In the genomic region with DNA sequence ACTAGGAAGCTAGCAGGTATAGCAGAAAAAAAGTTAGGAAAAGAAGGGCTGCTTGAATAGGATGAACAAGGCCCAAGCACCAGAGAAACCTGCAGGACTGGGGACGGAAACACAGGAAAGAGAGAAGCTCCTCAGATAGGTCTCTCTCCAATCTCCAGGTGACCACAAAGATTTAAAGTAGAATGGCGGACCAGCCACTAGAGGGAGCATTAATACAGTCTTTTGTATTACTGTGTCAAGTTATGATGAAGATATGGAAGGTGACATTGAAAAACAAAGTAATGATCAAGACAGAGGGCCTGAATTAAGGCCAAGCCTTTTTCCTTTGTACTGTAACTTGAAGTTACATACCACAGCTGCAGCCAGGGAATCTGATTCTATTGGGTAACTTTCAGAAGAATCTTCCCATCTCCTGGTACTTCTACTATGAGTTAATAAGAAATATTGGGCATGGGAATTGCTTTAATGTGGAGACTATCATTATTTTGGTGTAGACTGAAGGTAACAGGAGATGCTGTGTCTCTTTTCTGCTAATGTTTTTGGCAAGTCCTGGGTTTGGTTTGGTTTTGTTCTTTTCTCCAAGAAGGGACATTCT, we compare ENCODE assay signal across 8 cellular contexts. TPM values are rescaled to one million over a fixed set of nuclear protein-coding genes. Genes with fewer than 3 reads are reported as not detected.
DNase-seq lines count a peak whose midpoint lies in the region; ATAC-seq and TF ChIP-seq lines count a peak whose summit lies in the region.

No MANE protein-coding gene starts in this region.

- no CpG with 5 or more reads among the region's 2 CpGs for WGBS in IMR-90 (ENCODE audit: extremely low coverage in 2 of 2, insufficient read length in 1 of 2), 2 experiments

- TF ChIP-seq RAD21 in IMR-90 (IDR thresholded peaks at IDR 0.05; ENCODE audit: low read length) = peak; percentile 30; the same call in 1 of the 2 replicates

- no peaks in the 10 kb centered on the region for H3K9me3 ChIP-seq in IMR-90 (ENCODE audit: control insufficient read depth, insufficient read depth, low read length)

- in situ Hi-C loops in IMR-90 (cut with MboI; ENCODE audit: low sequenced_read_pairs) (no loop called here), astrocyte of the spinal cord (cut with HindIII; ENCODE audit: low sequenced_read_pairs) (no loop called here)

- H3K27ac ChIP-seq in IMR-90 (ENCODE audit: insufficient read depth, low read length) = no peak overlapping the region

- DNase-seq in NCI-H1417 (lab: John Stamatoyannopoulos, UW) = peak; percentile 32 to 59 (median 45)
- DNase-seq in NCI-H1417 treated with DMSO at 0.1 percent for 48 hours (lab: John Stamatoyannopoulos, UW) = no peak
- peak; percentile 34 for DNase-seq in IMR-90
- DNase-seq in T-helper 1 cell = peak; percentile 24 to 72 (median 58)
- DNase-seq in astrocyte of the spinal cord (ENCODE audit: low read depth, low spot score) = peak; percentile 35
- DNase-seq in kidney tubule cell (ENCODE audit: low spot score) = peak; percentile 60
- DNase-seq in stimulated activated CD8-positive, alpha-beta memory T cell treated with anti-CD3 and anti-CD28 coated beads, Interleukin-2, amount 100 ng/mL, for 1 hour (ENCODE audit: low read depth in 2 of 2) = peak; percentile 24 to 30

- H2BK5ac ChIP-seq in IMR-90 (ENCODE audit: low read depth, low read length, poor library complexity, severe bottlenecking) = no peak overlapping the region

- H3K27me3 ChIP-seq in IMR-90 (ENCODE audit: control insufficient read depth, insufficient read depth, low read length) = no peaks in the 10 kb centered on the region

- no TSS peak for BruUV-seq in IMR-90 (replicated peaks; lab: Mats Ljungman, UMichigan)

- H3K4me2 ChIP-seq in IMR-90 (ENCODE audit: low read depth, low read length) = no peak overlapping the region

- peak; percentile 58 for TF ChIP-seq CTCF in IMR-90 (conservative IDR thresholded peaks at IDR 0.05; ENCODE audit: low read depth, low read length)
- TF ChIP-seq CTCF in astrocyte of the spinal cord (IDR thresholded peaks at IDR 0.05; ENCODE audit: low read depth, low read length) = peak; percentile 72

- no peak overlapping the region for H2AK5ac ChIP-seq in IMR-90 (ENCODE audit: low read depth, low read length)

- H4K91ac ChIP-seq in IMR-90 (ENCODE audit: insufficient read depth, low read depth, low read length) = no peak overlapping the region

- ATAC-seq in GM21717 (IDR thresholded peaks at IDR 0.05; ENCODE audit: unreplicated experiment) (peak; percentile 69), IMR-90 (ENCODE audit: low read depth) (peak; percentile 77)

- H3K36me3 ChIP-seq in IMR-90 (ENCODE audit: control insufficient read depth, insufficient read depth, low read length) = no peaks in the 10 kb centered on the region

- H3K4ac ChIP-seq in IMR-90 (ENCODE audit: low read depth, low read length) = no peak overlapping the region

- H2BK20ac ChIP-seq in IMR-90 (ENCODE audit: low read depth, low read length) = no peak overlapping the region

- dilution Hi-C loops in IMR-90 (cut with HindIII; ENCODE audit: low sequenced_read_pairs, unreplicated experiment) = no loop called here

- H2AFZ ChIP-seq in IMR-90 (replicated peaks; ENCODE audit: low read length, poor library complexity) = no peak overlapping the region

- TF ChIP-seq POLR2A in IMR-90 (IDR thresholded peaks at IDR 0.05; ENCODE audit: low read depth, low read length) = no peak

- no peak overlapping the region for H2AK9ac ChIP-seq in IMR-90 (replicated peaks; ENCODE audit: low read depth, low read length, poor library complexity)

- H3K4me3 ChIP-seq in IMR-90 (ENCODE audit: insufficient read depth, low read depth, low read length) (no peak overlapping the region), astrocyte of the spinal cord (ENCODE audit: low read depth, low read length) (no peak overlapping the region)

- intact Hi-C loops in IMR-90 (cut with micrococcal nuclease) = no loop called here

- no peaks in the 10 kb centered on the region for H4K20me1 ChIP-seq in IMR-90 (ENCODE audit: insufficient read depth, low read length)

- H3K4me1 ChIP-seq in IMR-90 (ENCODE audit: control insufficient read depth, insufficient read depth, low read length) = no peaks in the 10 kb centered on the region

- H2BK120ac ChIP-seq in IMR-90 (ENCODE audit: low read depth, low read length) = no peak overlapping the region

- CTCF ChIA-PET in IMR-90 (lab: Yijun Ruan, JAX) = interaction anchor here (0.6 to 1.3 kb wide), 8 partner anchors 8 to 680 kb away, joined by 3 to 8 read pairs (median 3); no protein-coding TSS in a partner anchor

- H3K9me1 ChIP-seq in IMR-90 (ENCODE audit: insufficient read depth, low read length) = no peaks in the 10 kb centered on the region

- POLR2A ChIA-PET in IMR-90 (lab: Charles Lee; ENCODE audit: unreplicated experiment) = no interaction called here

- no peak overlapping the region for H4K8ac ChIP-seq in IMR-90 (ENCODE audit: low read depth in 2 of 2, low read length in 2 of 2)

- H3K14ac ChIP-seq in IMR-90 (replicated peaks; ENCODE audit: low read depth, low read length) = no peak overlapping the region

- no peak overlapping the region for H2BK15ac ChIP-seq in IMR-90 (ENCODE audit: low read depth, low read length)

- H3K79me1 ChIP-seq in IMR-90 (ENCODE audit: low read depth in 1 of 2, low read length in 2 of 2) = no peaks in the 10 kb centered on the region

- H3K23ac ChIP-seq in IMR-90 (ENCODE audit: low read depth, low read length) = no peak overlapping the region

- no peak overlapping the region for H3K56ac ChIP-seq in IMR-90 (ENCODE audit: extremely low read depth, insufficient read depth, low read length)

- H4K5ac ChIP-seq in IMR-90 (ENCODE audit: low read depth, low read length) = no peak overlapping the region

- no peak overlapping the region for H3K9ac ChIP-seq in IMR-90 (ENCODE audit: low read depth, low read length)

- H3K18ac ChIP-seq in IMR-90 (ENCODE audit: low read depth, low read length) = no peak overlapping the region

TF ChIP-seq in IMR-90, 13 proteins besides CTCF, POLR2A, EP300 and RAD21:
- TF ChIP-seq, protein P1, sequence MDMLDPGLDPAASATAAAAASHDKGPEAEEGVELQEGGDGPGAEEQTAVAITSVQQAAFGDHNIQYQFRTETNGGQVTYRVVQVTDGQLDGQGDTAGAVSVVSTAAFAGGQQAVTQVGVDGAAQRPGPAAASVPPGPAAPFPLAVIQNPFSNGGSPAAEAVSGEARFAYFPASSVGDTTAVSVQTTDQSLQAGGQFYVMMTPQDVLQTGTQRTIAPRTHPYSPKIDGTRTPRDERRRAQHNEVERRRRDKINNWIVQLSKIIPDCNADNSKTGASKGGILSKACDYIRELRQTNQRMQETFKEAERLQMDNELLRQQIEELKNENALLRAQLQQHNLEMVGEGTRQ (IDR thresholded peaks at IDR 0.05; ENCODE audit: low read depth, low read length) = no peak
- TF ChIP-seq MAFK (IDR thresholded peaks at IDR 0.05; ENCODE audit: low read depth, low read length) = no peak
- TF ChIP-seq NFE2L2 (IDR thresholded peaks at IDR 0.05; ENCODE audit: low read depth, low read length) = no peak
- TF ChIP-seq CHD1 (IDR thresholded peaks at IDR 0.05; ENCODE audit: low read depth, low read length) = no peak
- no peak for TF ChIP-seq CEBPB (IDR thresholded peaks at IDR 0.05; ENCODE audit: low read depth, low read length)
- no peak for TF ChIP-seq FOS (IDR thresholded peaks at IDR 0.05; ENCODE audit: low read depth, low read length)
- TF ChIP-seq MAZ (IDR thresholded peaks at IDR 0.05; ENCODE audit: borderline replicate concordance, low read depth, low read length) = no peak
- TF ChIP-seq, protein P2, sequence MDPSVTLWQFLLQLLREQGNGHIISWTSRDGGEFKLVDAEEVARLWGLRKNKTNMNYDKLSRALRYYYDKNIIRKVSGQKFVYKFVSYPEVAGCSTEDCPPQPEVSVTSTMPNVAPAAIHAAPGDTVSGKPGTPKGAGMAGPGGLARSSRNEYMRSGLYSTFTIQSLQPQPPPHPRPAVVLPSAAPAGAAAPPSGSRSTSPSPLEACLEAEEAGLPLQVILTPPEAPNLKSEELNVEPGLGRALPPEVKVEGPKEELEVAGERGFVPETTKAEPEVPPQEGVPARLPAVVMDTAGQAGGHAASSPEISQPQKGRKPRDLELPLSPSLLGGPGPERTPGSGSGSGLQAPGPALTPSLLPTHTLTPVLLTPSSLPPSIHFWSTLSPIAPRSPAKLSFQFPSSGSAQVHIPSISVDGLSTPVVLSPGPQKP (IDR thresholded peaks at IDR 0.05; ENCODE audit: borderline replicate concordance, low read depth, low read length) = no peak
- TF ChIP-seq RCOR1 (IDR thresholded peaks at IDR 0.05; ENCODE audit: insufficient replicate concordance, low read length) = no peak
- no peak for TF ChIP-seq BHLHE40 (IDR thresholded peaks at IDR 0.05; ENCODE audit: low read depth, low read length)
- TF ChIP-seq MXI1 (IDR thresholded peaks at IDR 0.05; ENCODE audit: borderline replicate concordance, low read depth, low read length) = no peak
- TF ChIP-seq SMC3 (IDR thresholded peaks at IDR 0.05; ENCODE audit: low read depth, low read length) = no peak; the same call in 1 of the 2 replicates
- TF ChIP-seq RFX5 (IDR thresholded peaks at IDR 0.05; ENCODE audit: low read depth, low read length) = no peak

RNA-seq across cellular contexts. Expression of a gene that starts 33.8 kb away (rescaled TPM):
- 0.28 and 0.54 TPM in 2 replicates for total RNA-seq in IMR-90 (2012; rRNA removed)
- 0.22 and 0.29 TPM in 2 replicates for polyA plus RNA-seq in IMR-90 (2012; rRNA removed)
- polyA plus RNA-seq in IMR-90 (2012; cell fraction: cytosol; rRNA removed) = 0.19 and 0.38 TPM in 2 replicates
- polyA plus RNA-seq in IMR-90 (2012; cell fraction: nucleus; rRNA removed; ENCODE audit: low replicate concordance) = 0.15 and 0.37 TPM in 2 replicates

RNA-seq across cellular contexts. Expression of a gene that starts 44.9 kb away (rescaled TPM):
- not detected in 2 replicates for total RNA-seq in IMR-90 (2012; rRNA removed)
- polyA plus RNA-seq in IMR-90 (2012; rRNA removed) = not detected in 2 replicates
- not detected in 2 replicates for polyA plus RNA-seq in IMR-90 (2012; cell fraction: cytosol; rRNA removed)
- not detected in 2 replicates for polyA plus RNA-seq in IMR-90 (2012; cell fraction: nucleus; rRNA removed; ENCODE audit: low replicate concordance)

RNA-seq across cellular contexts. Expression of a gene that starts 54.8 kb away (rescaled TPM):
- 65.8 and 70.3 TPM in 2 replicates for total RNA-seq in IMR-90 (2012; rRNA removed)
- polyA plus RNA-seq in IMR-90 (2012; rRNA removed) = 85.2 and 97.5 TPM in 2 replicates
- polyA plus RNA-seq in IMR-90 (2012; cell fraction: cytosol; rRNA removed) = 62.0 and 80.4 TPM in 2 replicates
- 19.4 and 28.9 TPM in 2 replicates for polyA plus RNA-seq in IMR-90 (2012; cell fraction: nucleus; rRNA removed; ENCODE audit: low replicate concordance)
